1 cellular context compared by ENCODE assay signal in genomic region chr15:69700380-69700779, GRCh38.
TF ChIP-seq lines count a peak whose summit lies in the region.

No MANE protein-coding gene starts in this region.

TF ChIP-seq in A549, 52 proteins besides CTCF, POLR2A, EP300 and RAD21 (continued from another document):
- TF ChIP-seq ZSCAN20 (CRISPR knock-in tag; IDR thresholded peaks at IDR 0.05) (no peak), PBX3 (IDR thresholded peaks at IDR 0.05) (no peak), HOXB5 (CRISPR knock-in tag; IDR thresholded peaks at IDR 0.05) (no peak), HOXB13 (CRISPR knock-in tag; IDR thresholded peaks at IDR 0.05; ENCODE audit: low read depth) (no peak), CBX8 (IDR thresholded peaks at IDR 0.05) (no peak), RFX5 (IDR thresholded peaks at IDR 0.05) (no peak), EHMT2 (IDR thresholded peaks at IDR 0.05; ENCODE audit: low read depth) (no peak), NR3C1 (IDR thresholded peaks at IDR 0.05) (no peak), ZFP36 (IDR thresholded peaks at IDR 0.05; ENCODE audit: borderline replicate concordance, partially characterized antibody) (no peak), FOSB (CRISPR knock-in tag; IDR thresholded peaks at IDR 0.05) (no peak), CHD2 (IDR thresholded peaks at IDR 0.05; ENCODE audit: low read length, partially characterized antibody) (no peak)
TF ChIP-seq in A549: peak in this region for 0.
